8 cellular contexts compared by ENCODE assay signal in the genomic region with DNA sequence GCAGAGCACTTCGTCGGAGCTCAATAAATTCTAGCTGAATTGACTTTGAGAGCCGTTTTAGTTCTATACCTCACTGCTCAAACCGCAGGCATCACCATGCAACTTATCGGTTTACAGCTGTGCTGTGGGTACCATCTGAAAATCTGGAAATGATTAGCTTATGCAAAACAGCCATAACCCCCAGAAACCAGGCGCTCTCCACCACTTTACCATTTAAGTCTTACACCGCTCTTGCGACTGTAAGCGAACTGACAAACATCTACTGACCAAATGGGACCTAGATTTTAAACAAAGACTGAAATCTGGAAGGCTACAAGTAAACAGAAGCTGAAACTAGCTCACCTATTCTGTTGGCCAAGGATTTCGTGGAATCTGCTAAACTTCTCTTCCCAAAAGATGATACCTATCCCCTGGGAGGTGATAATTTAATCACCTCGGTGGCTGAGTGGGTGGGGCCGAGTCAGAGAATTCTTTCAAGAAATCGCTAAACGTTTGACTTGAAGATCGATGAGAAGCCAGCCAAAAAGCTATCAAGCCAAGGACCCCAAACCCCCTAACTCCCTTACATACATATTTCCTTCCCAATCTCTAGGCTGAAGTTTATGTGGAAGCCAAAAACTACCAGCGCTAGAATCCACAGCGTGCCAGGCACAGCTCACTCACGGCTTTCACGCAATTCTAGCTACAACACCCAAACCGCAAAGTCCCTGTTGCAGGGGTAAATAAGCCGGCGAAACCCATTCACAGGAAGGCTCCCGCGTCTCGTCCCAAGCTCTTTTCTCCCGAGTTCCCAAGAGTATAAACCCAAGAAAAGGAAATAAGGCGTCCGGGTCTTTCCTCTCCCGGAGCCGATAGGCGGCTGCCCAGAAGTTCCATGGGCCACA. TPM values are rescaled to one million over a fixed set of nuclear protein-coding genes. Genes with fewer than 3 reads are reported as not detected.
DNase-seq lines count a peak whose midpoint lies in the region; TF ChIP-seq lines count a peak whose summit lies in the region.

No MANE protein-coding gene starts in this region.

- in situ Hi-C loops in mammary epithelial cell (cut with MboI; ENCODE audit: low sequenced_read_pairs in 2 of 2) = no loop called here

- BruUV-seq in mammary epithelial cell (replicated peaks; lab: Mats Ljungman, UMichigan) = TSS peak; percentile 49

- dilution Hi-C loops in mammary epithelial cell (cut with HindIII; ENCODE audit: low sequenced_read_pairs) = no loop called here

- CTCF ChIA-PET in mammary epithelial cell (lab: Charles Lee; ENCODE audit: low non-redundant PET) = no interaction called here

- 7% methylated on average over 29 of the region's 31 CpGs for WGBS in mammary epithelial cell (ENCODE audit: low coverage, missing lambda C conversion rate)
- WGBS in mesenchymal stem cell = 15% methylated on average over 30 of the region's 31 CpGs
- WGBS in urinary bladder = 6% methylated on average over 31 of the region's 31 CpGs

- H3K27ac ChIP-seq in mammary epithelial cell (ENCODE audit: insufficient read depth, low read depth, low read length) (peak overlapping the region; percentile 87), mesenchymal stem cell (ENCODE audit: low read length, poor library complexity, severe bottlenecking) (peak overlapping the region; percentile 56), urinary bladder (ENCODE audit: low read depth) (peak overlapping the region; percentile 99)

- H2AFZ ChIP-seq in mammary epithelial cell (ENCODE audit: low read depth, low read length) = peak overlapping the region; percentile 89
- no peak overlapping the region for H2AFZ ChIP-seq in mesenchymal stem cell (ENCODE audit: low read depth, low read length)

- DNase-seq in NCI-H82 (lab: John Stamatoyannopoulos, UW) = peak; percentile 31
- no peak for DNase-seq in NCI-H82 treated with DMSO at 0.1 percent for 48 hours (lab: John Stamatoyannopoulos, UW; ENCODE audit: unreplicated experiment)
- no peak for DNase-seq in H7
- DNase-seq in NB4 (ENCODE audit: low read depth) = peak; percentile 37
- DNase-seq in mammary epithelial cell = peak; percentile 9
- peak; percentile 18 for DNase-seq in mesenchymal stem cell
- DNase-seq in NCI-H345 (lab: John Stamatoyannopoulos, UW) = no peak

- H3K18ac ChIP-seq in mesenchymal stem cell (ENCODE audit: low read depth in 1 of 2, low read length in 2 of 2) = peak overlapping the region in 1 of 2 experiments; percentile 6

- H4K20me1 ChIP-seq in mammary epithelial cell (ENCODE audit: insufficient read depth, low read length) = no peaks in the 10 kb centered on the region

- no peak overlapping the region for H2BK12ac ChIP-seq in mesenchymal stem cell (ENCODE audit: low read length in 2 of 2)

- H3K36me3 ChIP-seq in H7 (replicated peaks; ENCODE audit: control insufficient read depth, insufficient read depth, low read length) (no peaks in the 10 kb centered on the region), mammary epithelial cell (ENCODE audit: insufficient read depth, low read length) (peaks cover 1% of the 10 kb centered on the region), mesenchymal stem cell (ENCODE audit: control insufficient read depth in 1 of 2, insufficient read depth in 2 of 2, low read depth in 1 of 2, low read length in 2 of 2) (no peaks in the 10 kb centered on the region), urinary bladder (ENCODE audit: insufficient read depth) (peaks cover 2% of the 10 kb centered on the region)

- no peak overlapping the region for H2BK5ac ChIP-seq in mesenchymal stem cell (ENCODE audit: low read depth, low read length, poor library complexity, severe bottlenecking)

- H3K4me3 ChIP-seq in H7 (ENCODE audit: insufficient read depth, low read depth, low read length) = peak overlapping the region; percentile 75
- peak overlapping the region; percentile 98 for H3K4me3 ChIP-seq in NB4 (ENCODE audit: low read depth, low read length)
- H3K4me3 ChIP-seq in mammary epithelial cell (replicated peaks in 1 of 3; ENCODE audit: insufficient read depth in 1 of 3, low read depth in 2 of 3, low read length in 3 of 3) = peak overlapping the region; percentile 78 to 98 (median 97)
- H3K4me3 ChIP-seq in mesenchymal stem cell (ENCODE audit: insufficient read depth in 1 of 2, low read depth in 1 of 2, low read length in 2 of 2) = peak overlapping the region; percentile 64 to 96
- peak overlapping the region; percentile 71 for H3K4me3 ChIP-seq in urinary bladder (ENCODE audit: low read depth, low read length)

- H3K27me3 ChIP-seq in H7 (ENCODE audit: control insufficient read depth, insufficient read depth, low read length) = no peaks in the 10 kb centered on the region
- H3K27me3 ChIP-seq in mammary epithelial cell (ENCODE audit: insufficient read depth, low read length) = no peaks in the 10 kb centered on the region
- peaks cover 0 to 4% of the 10 kb centered on the region in 2 experiments for H3K27me3 ChIP-seq in mesenchymal stem cell (ENCODE audit: control insufficient read depth in 1 of 2, insufficient read depth in 1 of 2, low read length in 2 of 2)

- TF ChIP-seq CTCF in NB4 (IDR thresholded peaks at IDR 0.05; ENCODE audit: low read depth, low read length) (no peak), mammary epithelial cell (conservative IDR thresholded peaks at IDR 0.05 in 1 of 2, IDR thresholded peaks at IDR 0.05 in 1 of 2; ENCODE audit: extremely low read depth in 1 of 2, insufficient read depth in 1 of 2, low read depth in 1 of 2, low read length in 2 of 2) (no peak)

- intact Hi-C loops in mammary epithelial cell (cut with micrococcal nuclease) = loop anchor here (2.0 to 5.0 kb wide), 3 partner anchors 45 to 89 kb away; a partner anchor contains a TSS

- H2AK5ac ChIP-seq in mesenchymal stem cell (ENCODE audit: low read length, severe bottlenecking) = no peak overlapping the region

- H3K4me1 ChIP-seq in mammary epithelial cell (ENCODE audit: insufficient read depth, low read length) (peaks cover 5% of the 10 kb centered on the region), mesenchymal stem cell (ENCODE audit: control insufficient read depth, insufficient read depth, low read depth, low read length) (peaks cover 4% of the 10 kb centered on the region), urinary bladder (ENCODE audit: insufficient read depth) (no peaks in the 10 kb centered on the region)

- H3K4me2 ChIP-seq in mammary epithelial cell (ENCODE audit: insufficient read depth, low read depth, low read length) (peak overlapping the region; percentile 98), mesenchymal stem cell (ENCODE audit: low read length, poor library complexity, severe bottlenecking) (peak overlapping the region; percentile 95)

- no peak overlapping the region for H3K14ac ChIP-seq in mesenchymal stem cell (ENCODE audit: low read length in 2 of 2)

- H3K23ac ChIP-seq in mesenchymal stem cell (ENCODE audit: low read length in 2 of 2) = no peak overlapping the region

- TF ChIP-seq POLR2A in NB4 (IDR thresholded peaks at IDR 0.05; ENCODE audit: extremely low read depth, insufficient read length) = no peak

- no peak overlapping the region for H2BK15ac ChIP-seq in mesenchymal stem cell (ENCODE audit: low read depth, poor library complexity, severe bottlenecking)

- H3K79me2 ChIP-seq in mammary epithelial cell (ENCODE audit: insufficient read depth, low read length) = peaks cover 54% of the 10 kb centered on the region

- H3K9me3 ChIP-seq in mammary epithelial cell (replicated peaks; ENCODE audit: insufficient read depth, low read length) (no peaks in the 10 kb centered on the region), mesenchymal stem cell (ENCODE audit: control insufficient read depth, low read length) (no peaks in the 10 kb centered on the region)

- no peak overlapping the region for H4K91ac ChIP-seq in mesenchymal stem cell (ENCODE audit: low read length)

- peak overlapping the region in 1 of 2 experiments; percentile 81 for H3K4ac ChIP-seq in mesenchymal stem cell (ENCODE audit: low read depth in 1 of 2, low read length in 2 of 2)

- peak overlapping the region; percentile 52 for H2BK120ac ChIP-seq in mesenchymal stem cell (ENCODE audit: low read depth, low read length)

- peak overlapping the region; percentile 20 for H4K8ac ChIP-seq in mesenchymal stem cell (ENCODE audit: low read length)

- H3K9ac ChIP-seq in mammary epithelial cell (ENCODE audit: insufficient read depth, low read length) (peak overlapping the region; percentile 97), mesenchymal stem cell (ENCODE audit: low read length) (peak overlapping the region; percentile 99)

- no peaks in the 10 kb centered on the region for H3K79me1 ChIP-seq in mesenchymal stem cell (replicated peaks; ENCODE audit: low read length, poor library complexity, severe bottlenecking)

RNA-seq across cellular contexts. Expression of a gene that starts 0.6 kb away (rescaled TPM):
- total RNA-seq in H7 (2014; rRNA removed; shearing (Covaris generic)) = 10.8 and 19.3 TPM in 2 replicates
- 10 to 100 TPM; 18.0 to 20.7 TPM for total RNA-seq in mammary epithelial cell
- polyA plus RNA-seq in mammary epithelial cell = 14.0 TPM
- 24.9 TPM for polyA minus RNA-seq in mammary epithelial cell
- polyA plus RNA-seq in mesenchymal stem cell (2013, experiment 1 of 2) = 13.9 TPM
- 14.2 TPM for polyA plus RNA-seq in mesenchymal stem cell (2013, experiment 2 of 2)
- total RNA-seq in urinary bladder = 27.1 TPM
- 8.9 TPM for polyA plus RNA-seq in urinary bladder

RNA-seq across cellular contexts. Expression of a gene that starts 33.9 kb away (rescaled TPM):
- 0.73 TPM in 1 of 2 replicates, not detected in the other for total RNA-seq in H7 (2014; rRNA removed; shearing (Covaris generic))
- total RNA-seq in mammary epithelial cell (1 to 10 TPM in 1 of 2 donors, under 1 TPM in 1; 0.50 to 1.8 TPM), urinary bladder (2.6 TPM)
- polyA plus RNA-seq in mammary epithelial cell (0.42 TPM), urinary bladder (1.0 TPM)
- polyA minus RNA-seq in mammary epithelial cell = not detected
- 2.3 TPM for polyA plus RNA-seq in mesenchymal stem cell (2013, experiment 1 of 2)
- polyA plus RNA-seq in mesenchymal stem cell (2013, experiment 2 of 2) = 2.4 TPM

RNA-seq across cellular contexts. Expression of a gene that starts 45.0 kb away (rescaled TPM):
- 9.4 and 11.0 TPM in 2 replicates for total RNA-seq in H7 (2014; rRNA removed; shearing (Covaris generic))
- total RNA-seq in mammary epithelial cell (10 to 100 TPM; 25.0 to 30.0 TPM), urinary bladder (37.6 TPM)
- polyA plus RNA-seq in mammary epithelial cell (13.0 TPM), urinary bladder (15.2 TPM)
- polyA minus RNA-seq in mammary epithelial cell = 16.7 TPM
- polyA plus RNA-seq in mesenchymal stem cell (2013, experiment 1 of 2) = 17.7 TPM
- 18.7 TPM for polyA plus RNA-seq in mesenchymal stem cell (2013, experiment 2 of 2)

Comparison
In these comparisons a context has a peak if more than half of its experiments do, and no peak if none do; other contexts are left out.
1. DNase-seq: peak in NCI-H82 (single experiment), NB4 (single experiment), mammary epithelial cell (single experiment) and mesenchymal stem cell (single experiment); none in NCI-H82 treated with DMSO at 0.1 percent for 48 hours (single experiment), H7 (single experiment) and NCI-H345 (single experiment).
2. Peak in every context shown above with its lines, with median percentiles within 50 percentile points of each other: H3K4me3 ChIP-seq and H3K27ac ChIP-seq.